ENCODE assay signal across 4 cellular contexts in genomic region chr5:146609731-146610130, GRCh38.
A peak's percentile ranks its signal among the peaks of the same experiment; 100 is the strongest.
DNase-seq lines count a peak whose midpoint lies in the region; ATAC-seq and TF ChIP-seq lines count a peak whose summit lies in the region.
"Not testable (repeated sequence)": the region's sequence is repeated elsewhere in the genome, so short reads cannot be mapped to it uniquely, and the experiment has no call there.

No MANE protein-coding gene starts in this region.

- intact Hi-C loops in colonic mucosa (cut with DNase I); mucosa of descending colon (cut with DNase I, micrococcal nuclease): not testable (repeated sequence)

- not testable (repeated sequence) for H2BK12ac ChIP-seq in H9 (ENCODE audit: insufficient read length, low read depth, low read length)

- not testable (repeated sequence) for ATAC-seq in mucosa of descending colon

- H4K20me1 ChIP-seq in H9 (ENCODE audit: control insufficient read depth, insufficient read depth, insufficient read length) = not testable (repeated sequence)

- not testable (repeated sequence) for H3K36me3 ChIP-seq in colonic mucosa; endodermal cell (ENCODE audit: control insufficient read depth, insufficient read depth, low read length); mucosa of descending colon (ENCODE audit: low read depth)

- H3K79me2 ChIP-seq in H9 (ENCODE audit: insufficient read depth, low read length) = not testable (repeated sequence)

- H3K4me3 ChIP-seq in colonic mucosa; endodermal cell (ENCODE audit: low read length); mucosa of descending colon: not testable (repeated sequence)

- H2BK5ac ChIP-seq in H9 (ENCODE audit: insufficient read length, low read length) = not testable (repeated sequence)

- not testable (repeated sequence) for H3K36me3 Mint-ChIP-seq in H9 (ENCODE audit: insufficient read depth in 1 of 3, low read depth in 3 of 3); endodermal cell (ENCODE audit: low read depth)

- not testable (repeated sequence) for H2BK20ac ChIP-seq in H9 (ENCODE audit: low read depth, low read length, poor library complexity, severe bottlenecking)

- H2AFZ ChIP-seq in H9 (ENCODE audit: low read length) = not testable (repeated sequence)

- not testable (repeated sequence) for DNase-seq in H9, endodermal cell
- peak; percentile 41 for DNase-seq in colonic mucosa
- peak in 2 of 3 donors; percentile 38 to 55 for DNase-seq in mucosa of descending colon

- H3K4me2 ChIP-seq in H9 (ENCODE audit: insufficient read depth, insufficient read length, low read length) = not testable (repeated sequence)

- not testable (repeated sequence) for H3K9ac ChIP-seq in H9 (ENCODE audit: extremely low read depth, insufficient read length, low read length); colonic mucosa (ENCODE audit: low read depth in 2 of 2, low read length in 2 of 2); endodermal cell (ENCODE audit: extremely low read depth, low read length, poor library complexity, severe bottlenecking)

- H3K18ac ChIP-seq in H9 (ENCODE audit: insufficient read length, low read depth, low read length) = not testable (repeated sequence)

- H2AK5ac ChIP-seq in H9 (ENCODE audit: insufficient read length, low read length) = not testable (repeated sequence)

- H3K9me3 Mint-ChIP-seq in H9, endodermal cell: not testable (repeated sequence)

- H3K56ac ChIP-seq in H9 (ENCODE audit: insufficient read length, low read depth, low read length) = not testable (repeated sequence)

- not testable (repeated sequence) for H3K27me3 ChIP-seq in H9 (ENCODE audit: insufficient read depth, low read length); colonic mucosa; endodermal cell (ENCODE audit: control insufficient read depth, insufficient read depth, low read length, poor library complexity, severe bottlenecking)

- H3K23me2 ChIP-seq in H9 (ENCODE audit: insufficient read length, low read depth, low read length, poor library complexity, severe bottlenecking) = not testable (repeated sequence)

- H3K14ac ChIP-seq in H9 (ENCODE audit: insufficient read depth, low read length) = not testable (repeated sequence)

- H4K5ac ChIP-seq in H9 (ENCODE audit: insufficient read length, low read depth, low read length) = not testable (repeated sequence)

- not testable (repeated sequence) for TF ChIP-seq CTCF in H9 (conservative IDR thresholded peaks at IDR 0.05); colonic mucosa (IDR thresholded peaks at IDR 0.05); endodermal cell (conservative IDR thresholded peaks at IDR 0.05); mucosa of descending colon (IDR thresholded peaks at IDR 0.05)

- not testable (repeated sequence) for H3K79me1 ChIP-seq in H9 (ENCODE audit: insufficient read depth, low read depth, low read length, poor library complexity, severe bottlenecking)

- H3K4me1 ChIP-seq in H9 (ENCODE audit: insufficient read depth, low read length); colonic mucosa; endodermal cell (ENCODE audit: control insufficient read depth, insufficient read depth, low read length); mucosa of descending colon (ENCODE audit: low read depth): not testable (repeated sequence)

- H3T11ph ChIP-seq in H9 (ENCODE audit: low read length) = not testable (repeated sequence)

- not testable (repeated sequence) for H3K27ac ChIP-seq in H9 (ENCODE audit: insufficient read length, low read depth, low read length); colonic mucosa; endodermal cell (ENCODE audit: low read depth, low read length)

- not testable (repeated sequence) for H2BK120ac ChIP-seq in H9 (ENCODE audit: low read depth, low read length, poor library complexity, severe bottlenecking)

- not testable (repeated sequence) for H4K91ac ChIP-seq in H9 (ENCODE audit: insufficient read length, low read depth, low read length)

- not testable (repeated sequence) for H3K27ac Mint-ChIP-seq in H9, endodermal cell

- H3K23ac ChIP-seq in H9 (ENCODE audit: insufficient read length, low read depth, low read length) = not testable (repeated sequence)

- no CpG with 5 or more reads among the region's 17 CpGs for WGBS in H9 (ENCODE audit: extremely low coverage, insufficient read length, low lambda C conversion rate)
- WGBS in endodermal cell (ENCODE audit: insufficient coverage in 1 of 2, insufficient read length in 1 of 2), 2 experiments = 18% methylated on average over 5 of the region's 17 CpGs; no CpG with 5 or more reads in 1 of the 2 experiments

- H4K8ac ChIP-seq in H9 (replicated peaks; ENCODE audit: insufficient read length, low read depth, low read length) = not testable (repeated sequence)

- H3K9me3 ChIP-seq in H9 (ENCODE audit: control insufficient read depth, low read depth, low read length); colonic mucosa; endodermal cell (ENCODE audit: control insufficient read depth, low read length); mucosa of descending colon: not testable (repeated sequence)

- H3K4me1 Mint-ChIP-seq in H9, endodermal cell: not testable (repeated sequence)

- H3K4me3 Mint-ChIP-seq in H9 = peak overlapping the region; percentile 53 to 55; a peak in 4 of 5 replicates
- H3K4me3 Mint-ChIP-seq in endodermal cell = peak overlapping the region; percentile 36

- not testable (repeated sequence) for H3K4ac ChIP-seq in H9 (ENCODE audit: low read depth, low read length)

- H2BK15ac ChIP-seq in H9 (ENCODE audit: low read depth, low read length) = not testable (repeated sequence)

- H3K27me3 Mint-ChIP-seq in H9 (ENCODE audit: low read depth); endodermal cell (ENCODE audit: insufficient read depth): not testable (repeated sequence)
